Comparison of ENCODE assay signal across 2 cellular contexts in the genomic region with DNA sequence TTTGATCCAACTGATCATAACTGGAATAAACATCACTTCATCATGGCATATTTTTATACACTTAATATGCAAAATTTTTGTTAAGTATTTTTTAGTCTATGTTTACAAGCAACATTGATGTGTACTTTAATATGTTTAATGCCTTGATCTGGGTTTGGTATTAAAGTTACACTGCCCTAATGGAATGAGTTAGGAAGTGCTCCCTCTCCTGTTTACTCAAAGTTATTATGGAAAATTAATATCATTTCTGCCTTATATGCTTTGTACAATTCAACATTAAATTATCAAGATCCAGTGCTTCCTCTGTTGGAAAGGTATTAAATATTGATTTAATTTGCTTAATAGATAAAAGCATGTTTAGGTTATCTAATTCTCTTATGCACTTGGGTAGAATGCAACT.
TF ChIP-seq lines count a peak whose summit lies in the region.

No MANE protein-coding gene starts in this region.

TF ChIP-seq in SK-N-SH, 30 proteins besides CTCF, POLR2A, EP300 and RAD21 (continued from another document):
- TF ChIP-seq RCOR1 (IDR thresholded peaks at IDR 0.05; ENCODE audit: low read length): no peak
- TF ChIP-seq, protein P1, sequence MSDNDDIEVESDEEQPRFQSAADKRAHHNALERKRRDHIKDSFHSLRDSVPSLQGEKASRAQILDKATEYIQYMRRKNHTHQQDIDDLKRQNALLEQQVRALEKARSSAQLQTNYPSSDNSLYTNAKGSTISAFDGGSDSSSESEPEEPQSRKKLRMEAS (IDR thresholded peaks at IDR 0.05; ENCODE audit: low read depth): no peak
- no peak for TF ChIP-seq SIN3A (IDR thresholded peaks at IDR 0.05; ENCODE audit: borderline replicate concordance, low read depth, low read length)
- no peak for TF ChIP-seq TCF12 (IDR thresholded peaks at IDR 0.05)
- TF ChIP-seq SMC3 (IDR thresholded peaks at IDR 0.05; ENCODE audit: low read depth, low read length): peak; percentile 27; the same call in 1 of the 2 replicates
- TF ChIP-seq, protein P2, sequence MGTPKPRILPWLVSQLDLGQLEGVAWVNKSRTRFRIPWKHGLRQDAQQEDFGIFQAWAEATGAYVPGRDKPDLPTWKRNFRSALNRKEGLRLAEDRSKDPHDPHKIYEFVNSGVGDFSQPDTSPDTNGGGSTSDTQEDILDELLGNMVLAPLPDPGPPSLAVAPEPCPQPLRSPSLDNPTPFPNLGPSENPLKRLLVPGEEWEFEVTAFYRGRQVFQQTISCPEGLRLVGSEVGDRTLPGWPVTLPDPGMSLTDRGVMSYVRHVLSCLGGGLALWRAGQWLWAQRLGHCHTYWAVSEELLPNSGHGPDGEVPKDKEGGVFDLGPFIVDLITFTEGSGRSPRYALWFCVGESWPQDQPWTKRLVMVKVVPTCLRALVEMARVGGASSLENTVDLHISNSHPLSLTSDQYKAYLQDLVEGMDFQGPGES (IDR thresholded peaks at IDR 0.05; ENCODE audit: low read depth, low read length): no peak
- TF ChIP-seq YY1 (IDR thresholded peaks at IDR 0.05; ENCODE audit: low read depth): no peak

TF ChIP-seq in SK-N-SH treated with all-trans-retinoic acid at 6 μM for 48 hours, 23 proteins besides CTCF, POLR2A, EP300 and RAD21:
- TF ChIP-seq, protein P3, sequence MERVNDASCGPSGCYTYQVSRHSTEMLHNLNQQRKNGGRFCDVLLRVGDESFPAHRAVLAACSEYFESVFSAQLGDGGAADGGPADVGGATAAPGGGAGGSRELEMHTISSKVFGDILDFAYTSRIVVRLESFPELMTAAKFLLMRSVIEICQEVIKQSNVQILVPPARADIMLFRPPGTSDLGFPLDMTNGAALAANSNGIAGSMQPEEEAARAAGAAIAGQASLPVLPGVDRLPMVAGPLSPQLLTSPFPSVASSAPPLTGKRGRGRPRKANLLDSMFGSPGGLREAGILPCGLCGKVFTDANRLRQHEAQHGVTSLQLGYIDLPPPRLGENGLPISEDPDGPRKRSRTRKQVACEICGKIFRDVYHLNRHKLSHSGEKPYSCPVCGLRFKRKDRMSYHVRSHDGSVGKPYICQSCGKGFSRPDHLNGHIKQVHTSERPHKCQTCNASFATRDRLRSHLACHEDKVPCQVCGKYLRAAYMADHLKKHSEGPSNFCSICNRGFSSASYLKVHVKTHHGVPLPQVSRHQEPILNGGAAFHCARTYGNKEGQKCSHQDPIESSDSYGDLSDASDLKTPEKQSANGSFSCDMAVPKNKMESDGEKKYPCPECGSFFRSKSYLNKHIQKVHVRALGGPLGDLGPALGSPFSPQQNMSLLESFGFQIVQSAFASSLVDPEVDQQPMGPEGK (CRISPR knock-in tag; IDR thresholded peaks at IDR 0.05; ENCODE audit: borderline replicate concordance): no peak
- TF ChIP-seq SNAI2 (CRISPR knock-in tag; IDR thresholded peaks at IDR 0.05) (no peak), BACH2 (CRISPR knock-in tag; IDR thresholded peaks at IDR 0.05; ENCODE audit: borderline replicate concordance) (no peak)
